Comparison of ENCODE assay signal across 12 cellular contexts in genomic region chr18:3584897-3585460, GRCh38.
DNase-seq lines count a peak whose midpoint lies in the region; ATAC-seq and TF ChIP-seq lines count a peak whose summit lies in the region.
"Had no signal": no experiment of that assay in that cellular context is flagged by ENCODE, and none has a peak within 500 bp of the region (broad histone marks: within the 10 kb centered on the region; RNA-seq: fewer than 3 reads in every experiment).

No MANE protein-coding gene starts in this region.

- H3K27ac ChIP-seq in CD8-positive, alpha-beta memory T cell (ENCODE audit: low read depth, low read length) = peak overlapping the region; percentile 27
- H3K27ac ChIP-seq in upper lobe of right lung = no peak overlapping the region
- H3K27ac ChIP-seq in thyroid gland = no peak overlapping the region
- H3K27ac ChIP-seq: hepatocyte had no signal

- H3K36me3 Mint-ChIP-seq in CD8-positive, alpha-beta memory T cell = no peaks in the 10 kb centered on the region
- peaks cover 3% of the 10 kb centered on the region for H3K36me3 Mint-ChIP-seq in activated B cell treated with CpG ODN at 0.5 μM for 24 hours (ENCODE audit: low read depth)
- H3K36me3 Mint-ChIP-seq in Calu3 (ENCODE audit: insufficient read depth, unreplicated experiment) = peaks cover 7% of the 10 kb centered on the region
- no peaks in the 10 kb centered on the region for H3K36me3 Mint-ChIP-seq in activated CD8-positive, alpha-beta T cell treated with anti-CD3 and anti-CD28 coated beads for 36 hours (ENCODE audit: low read depth)
- H3K36me3 Mint-ChIP-seq: CD14-positive monocyte had no signal

- H3K9me3 ChIP-seq in CD8-positive, alpha-beta memory T cell (ENCODE audit: low read length) = no peaks in the 10 kb centered on the region
- H3K9me3 ChIP-seq in mucosa of descending colon (no peaks in the 10 kb centered on the region), upper lobe of right lung (no peaks in the 10 kb centered on the region), thyroid gland (no peaks in the 10 kb centered on the region)

- H3K4me3 ChIP-seq in CD8-positive, alpha-beta memory T cell (ENCODE audit: low read length) = no peak overlapping the region
- H3K4me3 ChIP-seq in mucosa of descending colon (no peak overlapping the region), upper lobe of right lung (no peak overlapping the region), thyroid gland (replicated peaks in 1 of 3) (no peak overlapping the region)
- H3K4me3 ChIP-seq: hepatocyte had no signal

- WGBS in thyroid gland, 2 donors = 84 to 94% methylated on average over 6 of the region's 6 CpGs

- H3K36me3 ChIP-seq in CD8-positive, alpha-beta memory T cell (ENCODE audit: insufficient read depth, low read length) = no peaks in the 10 kb centered on the region
- H3K36me3 ChIP-seq in mucosa of descending colon (ENCODE audit: low read depth) = no peaks in the 10 kb centered on the region
- no peaks in the 10 kb centered on the region for H3K36me3 ChIP-seq in upper lobe of right lung
- H3K36me3 ChIP-seq in thyroid gland = no peaks in the 10 kb centered on the region

- peaks cover 0 to 1% of the 10 kb centered on the region in 2 donors for H3K27me3 Mint-ChIP-seq in CD8-positive, alpha-beta memory T cell
- no peaks in the 10 kb centered on the region for H3K27me3 Mint-ChIP-seq in activated B cell treated with CpG ODN at 0.5 μM for 24 hours
- no peaks in the 10 kb centered on the region for H3K27me3 Mint-ChIP-seq in Calu3 (ENCODE audit: unreplicated experiment)
- no peaks in the 10 kb centered on the region for H3K27me3 Mint-ChIP-seq in activated CD8-positive, alpha-beta T cell treated with anti-CD3 and anti-CD28 coated beads for 36 hours
- H3K27me3 Mint-ChIP-seq: effector memory CD8-positive, alpha-beta T cell had no signal

- H3K9me3 Mint-ChIP-seq in CD8-positive, alpha-beta memory T cell = no peaks in the 10 kb centered on the region
- H3K9me3 Mint-ChIP-seq in activated B cell treated with CpG ODN at 0.5 μM for 24 hours = no peaks in the 10 kb centered on the region
- H3K9me3 Mint-ChIP-seq in Calu3 (ENCODE audit: low read depth, unreplicated experiment) = no peaks in the 10 kb centered on the region
- H3K9me3 Mint-ChIP-seq in activated CD8-positive, alpha-beta T cell treated with anti-CD3 and anti-CD28 coated beads for 36 hours = no peaks in the 10 kb centered on the region
- H3K9me3 Mint-ChIP-seq: activated T-helper 1 cell treated with anti-CD3 and anti-CD28 coated beads, Interleukin-12 subunit alpha, Interleukin-12 subunit beta, Interleukin-2, Interleukin-4 antibody, amounts not matched to agents 30 ng/mL and 10 ng/mL and 1 ng/mL, durations not matched to agents 14 hours and 24 hours and 36 hours; effector memory CD8-positive, alpha-beta T cell had no signal

- POLR2A ChIA-PET in CD8-positive, alpha-beta memory T cell (lab: Charles Lee) = no interaction called here
- POLR2A ChIA-PET in activated B cell treated with CpG ODN at 0.5 μM for 24 hours (lab: Charles Lee) = interaction anchor here (0.6 to 5.4 kb wide), 27 partner anchors 9 to 618 kb away, joined by 3 to 200 read pairs (median 7); partner anchors contain the start of gene TGIF1
- POLR2A ChIA-PET in activated CD8-positive, alpha-beta T cell treated with anti-CD3 and anti-CD28 coated beads for 36 hours (lab: Charles Lee) = interaction anchor here (0.9 to 1.9 kb wide), 5 partner anchors 9 to 136 kb away, joined by 3 to 9 read pairs (median 6); no protein-coding TSS in a partner anchor

- TF ChIP-seq POLR2A in thyroid gland (IDR thresholded peaks at IDR 0.05) = no peak

- intact Hi-C loops in activated B cell treated with CpG ODN at 0.5 μM for 24 hours (cut with micrococcal nuclease) = loop anchor here (1.0 to 5.0 kb wide), 3 partner anchors 73 to 738 kb away; partner anchors contain the start of gene EMILIN2
- intact Hi-C loops in mucosa of descending colon (cut with DNase I, micrococcal nuclease) = loop anchor here in 1 of 2 donors (10.0 kb wide), 1 partner anchor 300 kb away; no protein-coding TSS in a partner anchor
- intact Hi-C loops in Calu3 (cut with micrococcal nuclease; ENCODE audit: unreplicated experiment) = loop anchor here (2.0 kb wide), 2 partner anchors 44 to 128 kb away; no protein-coding TSS in a partner anchor
- intact Hi-C loops in activated CD8-positive, alpha-beta T cell treated with anti-CD3 and anti-CD28 coated beads for 36 hours (cut with micrococcal nuclease) = loop anchor here (5.0 kb wide), 1 partner anchor 303 kb away; no protein-coding TSS in a partner anchor
- intact Hi-C loops in upper lobe of right lung (cut with DNase I) = no loop called here
- intact Hi-C loops in thyroid gland (cut with DNase I) = loop anchor here (10.0 kb wide), 1 partner anchor 300 kb away; no protein-coding TSS in a partner anchor

- no peak for TF ChIP-seq CTCF in activated B cell treated with CpG ODN at 0.5 μM for 24 hours (IDR thresholded peaks at IDR 0.05)
- TF ChIP-seq CTCF in mucosa of descending colon (IDR thresholded peaks at IDR 0.05) = no peak
- TF ChIP-seq CTCF in Calu3 (IDR thresholded peaks at IDR 0.05; ENCODE audit: unreplicated experiment) = no peak
- TF ChIP-seq CTCF in activated CD8-positive, alpha-beta T cell treated with anti-CD3 and anti-CD28 coated beads for 36 hours (IDR thresholded peaks at IDR 0.05) = no peak
- no peak for TF ChIP-seq CTCF in upper lobe of right lung (IDR thresholded peaks at IDR 0.05)
- TF ChIP-seq CTCF in thyroid gland (IDR thresholded peaks at IDR 0.05) = no peak

- BruUV-seq in Calu3 (replicated peaks; lab: Mats Ljungman, UMichigan) = no TSS peak

- H3K4me1 ChIP-seq in CD8-positive, alpha-beta memory T cell (ENCODE audit: insufficient read depth, low read length) = no peaks in the 10 kb centered on the region
- H3K4me1 ChIP-seq in mucosa of descending colon (ENCODE audit: low read depth) = peaks cover 10% of the 10 kb centered on the region
- peaks cover 8% of the 10 kb centered on the region for H3K4me1 ChIP-seq in upper lobe of right lung
- peaks cover 0 to 7% of the 10 kb centered on the region in 2 donors for H3K4me1 ChIP-seq in thyroid gland

- CTCF ChIA-PET in CD8-positive, alpha-beta memory T cell (lab: Charles Lee) = interaction anchor here (0.6 to 2.3 kb wide), 35 partner anchors 8 to 313 kb away, joined by 3 to 18 read pairs (median 4); partner anchors contain the start of gene TGIF1
- CTCF ChIA-PET in activated B cell treated with CpG ODN at 0.5 μM for 24 hours (lab: Charles Lee) (interaction anchor here (0.9 to 3.7 kb wide), 19 partner anchors 10 to 306 kb away, joined by 3 to 53 read pairs (median 5); no protein-coding TSS in a partner anchor), Calu3 (lab: Charles Lee) (interaction anchor here (0.7 to 1.9 kb wide), 9 partner anchors 9 to 288 kb away, joined by 4 to 14 read pairs (median 7); no protein-coding TSS in a partner anchor)
- CTCF ChIA-PET in activated CD8-positive, alpha-beta T cell treated with anti-CD3 and anti-CD28 coated beads for 36 hours (lab: Charles Lee) = interaction anchor here (0.8 to 2.9 kb wide), 39 partner anchors 8 to 339 kb away, joined by 3 to 44 read pairs (median 7); no protein-coding TSS in a partner anchor

- no peak for DNase-seq in CD8-positive, alpha-beta memory T cell
- DNase-seq in NAMALWA (ENCODE audit: low spot score) (peak; percentile 74), activated B cell treated with CpG ODN at 0.5 μM for 24 hours (no peak), mucosa of descending colon (no peak), Calu3 (no peak), upper lobe of right lung (no peak), thyroid gland (no peak)
- no peak for DNase-seq in activated CD8-positive, alpha-beta T cell treated with anti-CD3 and anti-CD28 coated beads for 36 hours

- ATAC-seq in activated B cell treated with CpG ODN at 0.5 μM for 24 hours (ENCODE audit: low read depth) (peak; percentile 35), mucosa of descending colon (peak; percentile 42), upper lobe of right lung (no peak)
- ATAC-seq in activated CD8-positive, alpha-beta T cell treated with anti-CD3 and anti-CD28 coated beads for 36 hours = no peak

- peak overlapping the region in 1 of 8 donors; percentile 11 for H3K27ac Mint-ChIP-seq in CD8-positive, alpha-beta memory T cell
- peak overlapping the region; percentile 96 for H3K27ac Mint-ChIP-seq in activated B cell treated with CpG ODN at 0.5 μM for 24 hours
- H3K27ac Mint-ChIP-seq in Calu3 (ENCODE audit: unreplicated experiment) = no peak overlapping the region
- no peak overlapping the region for H3K27ac Mint-ChIP-seq in activated CD8-positive, alpha-beta T cell treated with anti-CD3 and anti-CD28 coated beads for 36 hours

- no peaks in the 10 kb centered on the region for H3K27me3 ChIP-seq in CD8-positive, alpha-beta memory T cell (ENCODE audit: insufficient read depth, low read length, poor library complexity, severe bottlenecking)
- H3K27me3 ChIP-seq in upper lobe of right lung (no peaks in the 10 kb centered on the region), thyroid gland (no peaks in the 10 kb centered on the region)
- H3K27me3 ChIP-seq: hepatocyte had no signal

- peaks cover 9 to 14% (median 13%) of the 10 kb centered on the region in 3 donors for H3K4me1 Mint-ChIP-seq in CD8-positive, alpha-beta memory T cell
- H3K4me1 Mint-ChIP-seq in activated B cell treated with CpG ODN at 0.5 μM for 24 hours = peaks cover 52% of the 10 kb centered on the region
- peaks cover 30% of the 10 kb centered on the region for H3K4me1 Mint-ChIP-seq in Calu3 (ENCODE audit: low read depth, unreplicated experiment)
- H3K4me1 Mint-ChIP-seq in activated CD8-positive, alpha-beta T cell treated with anti-CD3 and anti-CD28 coated beads for 36 hours (ENCODE audit: low read depth) = peaks cover 25% of the 10 kb centered on the region

- H3K4me3 Mint-ChIP-seq in CD8-positive, alpha-beta memory T cell = no peak overlapping the region
- H3K4me3 Mint-ChIP-seq in activated B cell treated with CpG ODN at 0.5 μM for 24 hours (peak overlapping the region; percentile 74), Calu3 (ENCODE audit: low read depth, unreplicated experiment) (no peak overlapping the region)
- H3K4me3 Mint-ChIP-seq in activated CD8-positive, alpha-beta T cell treated with anti-CD3 and anti-CD28 coated beads for 36 hours = no peak overlapping the region
- H3K4me3 Mint-ChIP-seq: activated T-helper 1 cell treated with anti-CD3 and anti-CD28 coated beads, Interleukin-12 subunit alpha, Interleukin-12 subunit beta, Interleukin-2, Interleukin-4 antibody, amounts not matched to agents 30 ng/mL and 10 ng/mL and 1 ng/mL, durations not matched to agents 14 hours and 24 hours and 36 hours; CD14-positive monocyte; effector memory CD8-positive, alpha-beta T cell had no signal

Comparison
In these comparisons a context has a peak if more than half of its experiments do, and no peak if none do; other contexts are left out.
1. ATAC-seq: peak in activated B cell treated with CpG ODN at 0.5 μM for 24 hours (single experiment) and mucosa of descending colon (single experiment); none in activated CD8-positive, alpha-beta T cell treated with anti-CD3 and anti-CD28 coated beads for 36 hours (single experiment) and upper lobe of right lung (single experiment).